In the genomic region with DNA sequence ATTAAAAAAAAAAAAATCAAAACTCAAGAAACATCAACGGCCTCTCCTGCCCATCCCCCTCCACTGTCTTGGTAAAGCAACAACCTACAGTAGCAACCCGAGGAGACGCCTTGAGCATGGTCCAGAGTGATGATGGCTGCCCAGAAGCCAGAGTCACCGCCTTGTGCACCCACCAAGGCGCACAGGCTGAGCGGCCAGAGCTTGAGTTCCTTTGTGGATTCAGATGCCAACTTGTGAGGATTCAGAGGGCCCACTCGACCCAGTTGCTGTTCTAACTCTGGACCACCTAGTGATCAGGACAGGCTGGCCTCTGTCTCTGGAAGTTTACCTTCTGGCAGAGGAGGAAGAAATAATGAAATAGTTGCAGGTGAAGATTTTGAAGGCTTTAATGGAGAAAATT, we compare ENCODE assay signal across 21 cellular contexts.
A peak's percentile ranks its signal among the peaks of the same experiment; 100 is the strongest.
DNase-seq lines count a peak whose midpoint lies in the region; TF ChIP-seq lines count a peak whose summit lies in the region.
"Had no signal": no experiment of that assay in that cellular context is flagged by ENCODE, and none has a peak within 500 bp of the region (broad histone marks: within the 10 kb centered on the region; RNA-seq: fewer than 3 reads in every experiment).

No MANE protein-coding gene starts in this region.

- H3K36me3 Mint-ChIP-seq in osteocyte (ENCODE audit: unreplicated experiment): no peaks in the 10 kb centered on the region
- H3K36me3 Mint-ChIP-seq: CD4-positive, CD25-positive, alpha-beta regulatory T cell; CD8-positive, alpha-beta T cell had no signal

- H3K27ac Mint-ChIP-seq in osteocyte (ENCODE audit: unreplicated experiment): no peak overlapping the region
- H3K27ac Mint-ChIP-seq: B cell; CD8-positive, alpha-beta T cell; HFFc6 had no signal

- no peak overlapping the region for H3K4me3 Mint-ChIP-seq in osteocyte (ENCODE audit: unreplicated experiment)
- H3K4me3 Mint-ChIP-seq: B cell; CD4-positive, CD25-positive, alpha-beta regulatory T cell; CD8-positive, alpha-beta T cell; HFFc6 had no signal

- no peaks in the 10 kb centered on the region for H3K4me1 Mint-ChIP-seq in osteocyte (ENCODE audit: unreplicated experiment)
- H3K4me1 Mint-ChIP-seq: B cell had no signal

- H3K9me3 Mint-ChIP-seq in osteocyte (ENCODE audit: unreplicated experiment): no peaks in the 10 kb centered on the region
- H3K9me3 Mint-ChIP-seq: CD4-positive, CD25-positive, alpha-beta regulatory T cell; CD8-positive, alpha-beta T cell; HFFc6 had no signal

- intact Hi-C loops in left ventricle myocardium inferior (cut with micrococcal nuclease) (no loop called here), vagina (cut with DNase I) (no loop called here)

- no peaks in the 10 kb centered on the region for H3K4me1 ChIP-seq in right atrium auricular region
- H3K4me1 ChIP-seq in left ventricle myocardium inferior: peaks cover 5% of the 10 kb centered on the region
- H3K4me1 ChIP-seq in vagina: no peaks in the 10 kb centered on the region
- H3K4me1 ChIP-seq: BLaER1, Caco-2, HAP-1 had no signal

- no peaks in the 10 kb centered on the region for H3K9me3 ChIP-seq in right atrium auricular region
- H3K9me3 ChIP-seq in left ventricle myocardium inferior (replicated peaks): no peaks in the 10 kb centered on the region
- no peaks in the 10 kb centered on the region for H3K9me3 ChIP-seq in vagina
- H3K9me3 ChIP-seq: BLaER1, Caco-2, HAP-1 had no signal

- H3K36me3 ChIP-seq in right atrium auricular region (no peaks in the 10 kb centered on the region), left ventricle myocardium inferior (no peaks in the 10 kb centered on the region), vagina (no peaks in the 10 kb centered on the region)
- H3K36me3 ChIP-seq: BLaER1, HAP-1 had no signal

- TF ChIP-seq CTCF in right atrium auricular region (IDR thresholded peaks at IDR 0.05): no peak
- TF ChIP-seq CTCF in left ventricle myocardium inferior (IDR thresholded peaks at IDR 0.05; ENCODE audit: borderline replicate concordance): no peak
- TF ChIP-seq CTCF in osteocyte (IDR thresholded peaks at IDR 0.05): no peak
- no peak for TF ChIP-seq CTCF in vagina (IDR thresholded peaks at IDR 0.05)

- no peak for TF ChIP-seq POLR2A in vagina (IDR thresholded peaks at IDR 0.05)

- H3K27me3 Mint-ChIP-seq in osteocyte (ENCODE audit: unreplicated experiment): peaks cover 40% of the 10 kb centered on the region

- no peak overlapping the region for H3K27ac ChIP-seq in right atrium auricular region
- H3K27ac ChIP-seq in left ventricle myocardium inferior (replicated peaks): no peak overlapping the region
- no peak overlapping the region for H3K27ac ChIP-seq in vagina
- H3K27ac ChIP-seq: 22Rv1, BLaER1, C4-2B had no signal

- H3K4me3 ChIP-seq in right atrium auricular region (no peak overlapping the region), left ventricle myocardium inferior (no peak overlapping the region), vagina (no peak overlapping the region)
- H3K4me3 ChIP-seq: BLaER1, GM12878, HAP-1 had no signal

- DNase-seq in activated CD8-positive, alpha-beta memory T cell treated with anti-CD3 and anti-CD28 coated beads for 24 hours: peak; percentile 49
- DNase-seq in activated CD8-positive, alpha-beta memory T cell treated with anti-CD3 and anti-CD28 coated beads, Interleukin-2, amount 50 U/mL, for 48 hours: no peak
- DNase-seq in right atrium auricular region (ENCODE audit: low spot score) (peak; percentile 36), left ventricle myocardium inferior (no peak), osteocyte (ENCODE audit: extremely low spot score, unreplicated experiment) (peak; percentile 69), vagina (ENCODE audit: extremely low spot score in 2 of 2) (no peak), DMS114 treated with DMSO at 0.1 percent for 48 hours (lab: John Stamatoyannopoulos, UW; ENCODE audit: unreplicated experiment) (no peak)
- DNase-seq: Caco-2; CD4-positive, CD25-positive, alpha-beta regulatory T cell; CD8-positive, alpha-beta T cell; DMS79; EL; GDM1; GOT3; HFFc6 had no signal

- H3K27me3 ChIP-seq in right atrium auricular region (no peaks in the 10 kb centered on the region), left ventricle myocardium inferior (ENCODE audit: low read depth) (no peaks in the 10 kb centered on the region), vagina (no peaks in the 10 kb centered on the region)
- H3K27me3 ChIP-seq: BLaER1 had no signal

Comparison
In these comparisons a context has a peak if more than half of its experiments do, and no peak if none do; other contexts are left out.
1. DNase-seq: peak in activated CD8-positive, alpha-beta memory T cell treated with anti-CD3 and anti-CD28 coated beads for 24 hours (single experiment), right atrium auricular region (single experiment) and osteocyte (single experiment); none in activated CD8-positive, alpha-beta memory T cell treated with anti-CD3 and anti-CD28 coated beads, Interleukin-2, amount 50 U/mL, for 48 hours (single experiment), left ventricle myocardium inferior (single experiment), vagina (0 of 2) and DMS114 treated with DMSO at 0.1 percent for 48 hours (single experiment).